Comparison of ENCODE assay signal across 2 cellular contexts in the genomic region with DNA sequence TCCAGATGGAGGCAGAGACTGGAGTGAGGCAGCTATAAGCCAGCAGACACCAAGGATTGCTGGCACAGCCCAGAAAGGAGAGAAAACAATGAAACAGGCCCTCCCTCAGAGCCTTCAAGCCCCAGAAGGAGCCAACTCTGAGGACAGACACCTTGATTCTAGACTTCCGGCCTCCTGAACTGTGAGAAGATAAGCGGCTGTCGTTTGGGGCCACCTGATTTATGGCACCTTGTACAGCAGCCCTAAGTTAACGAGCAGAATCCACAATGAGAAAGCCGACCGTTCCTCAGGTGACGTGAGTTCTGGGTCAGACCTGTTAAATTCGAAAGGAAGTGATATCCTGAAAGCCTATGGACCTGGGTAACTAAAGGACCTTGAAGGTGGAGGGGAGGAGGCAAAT.
TF ChIP-seq lines count a peak whose summit lies in the region.

No MANE protein-coding gene starts in this region.

TF ChIP-seq in GM23338, 12 proteins besides CTCF, POLR2A, EP300 and RAD21 (continues in another document):
- TF ChIP-seq EZH2 (IDR thresholded peaks at IDR 0.05; ENCODE audit: low read depth, unreplicated experiment) (no peak), JUNB (IDR thresholded peaks at IDR 0.05; ENCODE audit: unreplicated experiment) (no peak), STAT1 (IDR thresholded peaks at IDR 0.05; ENCODE audit: unreplicated experiment) (no peak), POLR2AphosphoS5 (IDR thresholded peaks at IDR 0.05; ENCODE audit: low read depth) (no peak), CREB1 (CRISPR knock-in tag; IDR thresholded peaks at IDR 0.05; ENCODE audit: low read depth) (no peak), ZNF114 (CRISPR knock-in tag; IDR thresholded peaks at IDR 0.05) (no peak), ZNF331 (CRISPR knock-in tag; IDR thresholded peaks at IDR 0.05; ENCODE audit: low read depth) (no peak), EZH2phosphoT487 (IDR thresholded peaks at IDR 0.05; ENCODE audit: unreplicated experiment) (no peak), NANOG (IDR thresholded peaks at IDR 0.05; ENCODE audit: borderline replicate concordance) (no peak)
- TF ChIP-seq, protein P1, sequence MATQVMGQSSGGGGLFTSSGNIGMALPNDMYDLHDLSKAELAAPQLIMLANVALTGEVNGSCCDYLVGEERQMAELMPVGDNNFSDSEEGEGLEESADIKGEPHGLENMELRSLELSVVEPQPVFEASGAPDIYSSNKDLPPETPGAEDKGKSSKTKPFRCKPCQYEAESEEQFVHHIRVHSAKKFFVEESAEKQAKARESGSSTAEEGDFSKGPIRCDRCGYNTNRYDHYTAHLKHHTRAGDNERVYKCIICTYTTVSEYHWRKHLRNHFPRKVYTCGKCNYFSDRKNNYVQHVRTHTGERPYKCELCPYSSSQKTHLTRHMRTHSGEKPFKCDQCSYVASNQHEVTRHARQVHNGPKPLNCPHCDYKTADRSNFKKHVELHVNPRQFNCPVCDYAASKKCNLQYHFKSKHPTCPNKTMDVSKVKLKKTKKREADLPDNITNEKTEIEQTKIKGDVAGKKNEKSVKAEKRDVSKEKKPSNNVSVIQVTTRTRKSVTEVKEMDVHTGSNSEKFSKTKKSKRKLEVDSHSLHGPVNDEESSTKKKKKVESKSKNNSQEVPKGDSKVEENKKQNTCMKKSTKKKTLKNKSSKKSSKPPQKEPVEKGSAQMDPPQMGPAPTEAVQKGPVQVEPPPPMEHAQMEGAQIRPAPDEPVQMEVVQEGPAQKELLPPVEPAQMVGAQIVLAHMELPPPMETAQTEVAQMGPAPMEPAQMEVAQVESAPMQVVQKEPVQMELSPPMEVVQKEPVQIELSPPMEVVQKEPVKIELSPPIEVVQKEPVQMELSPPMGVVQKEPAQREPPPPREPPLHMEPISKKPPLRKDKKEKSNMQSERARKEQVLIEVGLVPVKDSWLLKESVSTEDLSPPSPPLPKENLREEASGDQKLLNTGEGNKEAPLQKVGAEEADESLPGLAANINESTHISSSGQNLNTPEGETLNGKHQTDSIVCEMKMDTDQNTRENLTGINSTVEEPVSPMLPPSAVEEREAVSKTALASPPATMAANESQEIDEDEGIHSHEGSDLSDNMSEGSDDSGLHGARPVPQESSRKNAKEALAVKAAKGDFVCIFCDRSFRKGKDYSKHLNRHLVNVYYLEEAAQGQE (IDR thresholded peaks at IDR 0.05; ENCODE audit: unreplicated experiment) = no peak
- TF ChIP-seq, protein P2, sequence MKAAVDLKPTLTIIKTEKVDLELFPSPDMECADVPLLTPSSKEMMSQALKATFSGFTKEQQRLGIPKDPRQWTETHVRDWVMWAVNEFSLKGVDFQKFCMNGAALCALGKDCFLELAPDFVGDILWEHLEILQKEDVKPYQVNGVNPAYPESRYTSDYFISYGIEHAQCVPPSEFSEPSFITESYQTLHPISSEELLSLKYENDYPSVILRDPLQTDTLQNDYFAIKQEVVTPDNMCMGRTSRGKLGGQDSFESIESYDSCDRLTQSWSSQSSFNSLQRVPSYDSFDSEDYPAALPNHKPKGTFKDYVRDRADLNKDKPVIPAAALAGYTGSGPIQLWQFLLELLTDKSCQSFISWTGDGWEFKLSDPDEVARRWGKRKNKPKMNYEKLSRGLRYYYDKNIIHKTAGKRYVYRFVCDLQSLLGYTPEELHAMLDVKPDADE (IDR thresholded peaks at IDR 0.05) = no peak

TF ChIP-seq in K562, 482 proteins besides CTCF, POLR2A, EP300 and RAD21:
- TF ChIP-seq ZNF644 (tag; IDR thresholded peaks at IDR 0.05; ENCODE audit: low read depth) (0 out of 2 replicates have a peak, but pooled peaks have one; percentile 51), TEAD4 (IDR thresholded peaks at IDR 0.05; ENCODE audit: low read length) (peak; percentile 21; the same call in 1 of the 2 replicates), TEAD4 (CRISPR knock-in tag; IDR thresholded peaks at IDR 0.05; ENCODE audit: borderline replicate concordance) (no peak), BHLHE40 (IDR thresholded peaks at IDR 0.05; ENCODE audit: low read length) (no peak), MEIS2 (IDR thresholded peaks at IDR 0.05; ENCODE audit: partially characterized antibody) (peak; percentile 92), HIVEP1 (CRISPR knock-in tag; IDR thresholded peaks at IDR 0.05) (no peak), SMAD4 (CRISPR knock-in tag; conservative IDR thresholded peaks at IDR 0.05) (0 out of 2 replicates have a peak, but pooled peaks have one; percentile 23), ETV1 (tag; conservative IDR thresholded peaks at IDR 0.05; ENCODE audit: low read depth) (peak; percentile 65), CREB1 (IDR thresholded peaks at IDR 0.05) (no peak), CREB1 (CRISPR knock-in tag; IDR thresholded peaks at IDR 0.05) (no peak), ZNF764 (CRISPR knock-in tag; IDR thresholded peaks at IDR 0.05; ENCODE audit: low read depth) (no peak), MECOM (CRISPR knock-in tag; IDR thresholded peaks at IDR 0.05) (peak; percentile 86; the same call in 1 of the 2 replicates), NR4A1 (CRISPR knock-in tag; IDR thresholded peaks at IDR 0.05) (no peak), NR4A1 (tag; IDR thresholded peaks at IDR 0.05) (0 out of 2 replicates have a peak, but pooled peaks have one; percentile 27), ZEB2 (IDR thresholded peaks at IDR 0.05) (peak; percentile 72), CTBP1 (IDR thresholded peaks at IDR 0.05; ENCODE audit: borderline replicate concordance) (0 out of 2 replicates have a peak, but pooled peaks have one; percentile 49), GABPA (tag; conservative IDR thresholded peaks at IDR 0.05; ENCODE audit: low read depth) (peak; percentile 59), L3MBTL2 (IDR thresholded peaks at IDR 0.05) (0 out of 2 replicates have a peak, but pooled peaks have one; percentile 34)
- TF ChIP-seq, protein P3, sequence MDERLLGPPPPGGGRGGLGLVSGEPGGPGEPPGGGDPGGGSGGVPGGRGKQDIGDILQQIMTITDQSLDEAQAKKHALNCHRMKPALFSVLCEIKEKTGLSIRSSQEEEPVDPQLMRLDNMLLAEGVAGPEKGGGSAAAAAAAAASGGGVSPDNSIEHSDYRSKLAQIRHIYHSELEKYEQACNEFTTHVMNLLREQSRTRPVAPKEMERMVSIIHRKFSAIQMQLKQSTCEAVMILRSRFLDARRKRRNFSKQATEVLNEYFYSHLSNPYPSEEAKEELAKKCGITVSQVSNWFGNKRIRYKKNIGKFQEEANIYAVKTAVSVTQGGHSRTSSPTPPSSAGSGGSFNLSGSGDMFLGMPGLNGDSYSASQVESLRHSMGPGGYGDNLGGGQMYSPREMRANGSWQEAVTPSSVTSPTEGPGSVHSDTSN (CRISPR knock-in tag; IDR thresholded peaks at IDR 0.05; ENCODE audit: low read depth) = no peak
- TF ChIP-seq, protein P3 (tag; conservative IDR thresholded peaks at IDR 0.05; ENCODE audit: low read depth) = peak; percentile 72
- TF ChIP-seq, protein P4, sequence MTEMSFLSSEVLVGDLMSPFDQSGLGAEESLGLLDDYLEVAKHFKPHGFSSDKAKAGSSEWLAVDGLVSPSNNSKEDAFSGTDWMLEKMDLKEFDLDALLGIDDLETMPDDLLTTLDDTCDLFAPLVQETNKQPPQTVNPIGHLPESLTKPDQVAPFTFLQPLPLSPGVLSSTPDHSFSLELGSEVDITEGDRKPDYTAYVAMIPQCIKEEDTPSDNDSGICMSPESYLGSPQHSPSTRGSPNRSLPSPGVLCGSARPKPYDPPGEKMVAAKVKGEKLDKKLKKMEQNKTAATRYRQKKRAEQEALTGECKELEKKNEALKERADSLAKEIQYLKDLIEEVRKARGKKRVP (CRISPR knock-in tag; IDR thresholded peaks at IDR 0.05) = no peak
- TF ChIP-seq, protein P5, sequence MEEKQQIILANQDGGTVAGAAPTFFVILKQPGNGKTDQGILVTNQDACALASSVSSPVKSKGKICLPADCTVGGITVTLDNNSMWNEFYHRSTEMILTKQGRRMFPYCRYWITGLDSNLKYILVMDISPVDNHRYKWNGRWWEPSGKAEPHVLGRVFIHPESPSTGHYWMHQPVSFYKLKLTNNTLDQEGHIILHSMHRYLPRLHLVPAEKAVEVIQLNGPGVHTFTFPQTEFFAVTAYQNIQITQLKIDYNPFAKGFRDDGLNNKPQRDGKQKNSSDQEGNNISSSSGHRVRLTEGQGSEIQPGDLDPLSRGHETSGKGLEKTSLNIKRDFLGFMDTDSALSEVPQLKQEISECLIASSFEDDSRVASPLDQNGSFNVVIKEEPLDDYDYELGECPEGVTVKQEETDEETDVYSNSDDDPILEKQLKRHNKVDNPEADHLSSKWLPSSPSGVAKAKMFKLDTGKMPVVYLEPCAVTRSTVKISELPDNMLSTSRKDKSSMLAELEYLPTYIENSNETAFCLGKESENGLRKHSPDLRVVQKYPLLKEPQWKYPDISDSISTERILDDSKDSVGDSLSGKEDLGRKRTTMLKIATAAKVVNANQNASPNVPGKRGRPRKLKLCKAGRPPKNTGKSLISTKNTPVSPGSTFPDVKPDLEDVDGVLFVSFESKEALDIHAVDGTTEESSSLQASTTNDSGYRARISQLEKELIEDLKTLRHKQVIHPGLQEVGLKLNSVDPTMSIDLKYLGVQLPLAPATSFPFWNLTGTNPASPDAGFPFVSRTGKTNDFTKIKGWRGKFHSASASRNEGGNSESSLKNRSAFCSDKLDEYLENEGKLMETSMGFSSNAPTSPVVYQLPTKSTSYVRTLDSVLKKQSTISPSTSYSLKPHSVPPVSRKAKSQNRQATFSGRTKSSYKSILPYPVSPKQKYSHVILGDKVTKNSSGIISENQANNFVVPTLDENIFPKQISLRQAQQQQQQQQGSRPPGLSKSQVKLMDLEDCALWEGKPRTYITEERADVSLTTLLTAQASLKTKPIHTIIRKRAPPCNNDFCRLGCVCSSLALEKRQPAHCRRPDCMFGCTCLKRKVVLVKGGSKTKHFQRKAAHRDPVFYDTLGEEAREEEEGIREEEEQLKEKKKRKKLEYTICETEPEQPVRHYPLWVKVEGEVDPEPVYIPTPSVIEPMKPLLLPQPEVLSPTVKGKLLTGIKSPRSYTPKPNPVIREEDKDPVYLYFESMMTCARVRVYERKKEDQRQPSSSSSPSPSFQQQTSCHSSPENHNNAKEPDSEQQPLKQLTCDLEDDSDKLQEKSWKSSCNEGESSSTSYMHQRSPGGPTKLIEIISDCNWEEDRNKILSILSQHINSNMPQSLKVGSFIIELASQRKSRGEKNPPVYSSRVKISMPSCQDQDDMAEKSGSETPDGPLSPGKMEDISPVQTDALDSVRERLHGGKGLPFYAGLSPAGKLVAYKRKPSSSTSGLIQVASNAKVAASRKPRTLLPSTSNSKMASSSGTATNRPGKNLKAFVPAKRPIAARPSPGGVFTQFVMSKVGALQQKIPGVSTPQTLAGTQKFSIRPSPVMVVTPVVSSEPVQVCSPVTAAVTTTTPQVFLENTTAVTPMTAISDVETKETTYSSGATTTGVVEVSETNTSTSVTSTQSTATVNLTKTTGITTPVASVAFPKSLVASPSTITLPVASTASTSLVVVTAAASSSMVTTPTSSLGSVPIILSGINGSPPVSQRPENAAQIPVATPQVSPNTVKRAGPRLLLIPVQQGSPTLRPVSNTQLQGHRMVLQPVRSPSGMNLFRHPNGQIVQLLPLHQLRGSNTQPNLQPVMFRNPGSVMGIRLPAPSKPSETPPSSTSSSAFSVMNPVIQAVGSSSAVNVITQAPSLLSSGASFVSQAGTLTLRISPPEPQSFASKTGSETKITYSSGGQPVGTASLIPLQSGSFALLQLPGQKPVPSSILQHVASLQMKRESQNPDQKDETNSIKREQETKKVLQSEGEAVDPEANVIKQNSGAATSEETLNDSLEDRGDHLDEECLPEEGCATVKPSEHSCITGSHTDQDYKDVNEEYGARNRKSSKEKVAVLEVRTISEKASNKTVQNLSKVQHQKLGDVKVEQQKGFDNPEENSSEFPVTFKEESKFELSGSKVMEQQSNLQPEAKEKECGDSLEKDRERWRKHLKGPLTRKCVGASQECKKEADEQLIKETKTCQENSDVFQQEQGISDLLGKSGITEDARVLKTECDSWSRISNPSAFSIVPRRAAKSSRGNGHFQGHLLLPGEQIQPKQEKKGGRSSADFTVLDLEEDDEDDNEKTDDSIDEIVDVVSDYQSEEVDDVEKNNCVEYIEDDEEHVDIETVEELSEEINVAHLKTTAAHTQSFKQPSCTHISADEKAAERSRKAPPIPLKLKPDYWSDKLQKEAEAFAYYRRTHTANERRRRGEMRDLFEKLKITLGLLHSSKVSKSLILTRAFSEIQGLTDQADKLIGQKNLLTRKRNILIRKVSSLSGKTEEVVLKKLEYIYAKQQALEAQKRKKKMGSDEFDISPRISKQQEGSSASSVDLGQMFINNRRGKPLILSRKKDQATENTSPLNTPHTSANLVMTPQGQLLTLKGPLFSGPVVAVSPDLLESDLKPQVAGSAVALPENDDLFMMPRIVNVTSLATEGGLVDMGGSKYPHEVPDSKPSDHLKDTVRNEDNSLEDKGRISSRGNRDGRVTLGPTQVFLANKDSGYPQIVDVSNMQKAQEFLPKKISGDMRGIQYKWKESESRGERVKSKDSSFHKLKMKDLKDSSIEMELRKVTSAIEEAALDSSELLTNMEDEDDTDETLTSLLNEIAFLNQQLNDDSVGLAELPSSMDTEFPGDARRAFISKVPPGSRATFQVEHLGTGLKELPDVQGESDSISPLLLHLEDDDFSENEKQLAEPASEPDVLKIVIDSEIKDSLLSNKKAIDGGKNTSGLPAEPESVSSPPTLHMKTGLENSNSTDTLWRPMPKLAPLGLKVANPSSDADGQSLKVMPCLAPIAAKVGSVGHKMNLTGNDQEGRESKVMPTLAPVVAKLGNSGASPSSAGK (IDR thresholded peaks at IDR 0.05) = 0 out of 2 replicates have a peak, but pooled peaks have one; percentile 0
- TF ChIP-seq, protein P6, sequence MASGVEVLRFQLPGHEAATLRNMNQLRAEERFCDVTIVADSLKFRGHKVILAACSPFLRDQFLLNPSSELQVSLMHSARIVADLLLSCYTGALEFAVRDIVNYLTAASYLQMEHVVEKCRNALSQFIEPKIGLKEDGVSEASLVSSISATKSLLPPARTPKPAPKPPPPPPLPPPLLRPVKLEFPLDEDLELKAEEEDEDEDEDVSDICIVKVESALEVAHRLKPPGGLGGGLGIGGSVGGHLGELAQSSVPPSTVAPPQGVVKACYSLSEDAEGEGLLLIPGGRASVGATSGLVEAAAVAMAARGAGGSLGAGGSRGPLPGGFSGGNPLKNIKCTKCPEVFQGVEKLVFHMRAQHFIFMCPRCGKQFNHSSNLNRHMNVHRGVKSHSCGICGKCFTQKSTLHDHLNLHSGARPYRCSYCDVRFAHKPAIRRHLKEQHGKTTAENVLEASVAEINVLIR (CRISPR knock-in tag; IDR thresholded peaks at IDR 0.05) = no peak
- TF ChIP-seq, protein P7, sequence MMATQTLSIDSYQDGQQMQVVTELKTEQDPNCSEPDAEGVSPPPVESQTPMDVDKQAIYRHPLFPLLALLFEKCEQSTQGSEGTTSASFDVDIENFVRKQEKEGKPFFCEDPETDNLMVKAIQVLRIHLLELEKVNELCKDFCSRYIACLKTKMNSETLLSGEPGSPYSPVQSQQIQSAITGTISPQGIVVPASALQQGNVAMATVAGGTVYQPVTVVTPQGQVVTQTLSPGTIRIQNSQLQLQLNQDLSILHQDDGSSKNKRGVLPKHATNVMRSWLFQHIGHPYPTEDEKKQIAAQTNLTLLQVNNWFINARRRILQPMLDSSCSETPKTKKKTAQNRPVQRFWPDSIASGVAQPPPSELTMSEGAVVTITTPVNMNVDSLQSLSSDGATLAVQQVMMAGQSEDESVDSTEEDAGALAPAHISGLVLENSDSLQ (IDR thresholded peaks at IDR 0.05) = peak; percentile 93
